Comparison of ENCODE assay signal across 19 cellular contexts in the genomic region with DNA sequence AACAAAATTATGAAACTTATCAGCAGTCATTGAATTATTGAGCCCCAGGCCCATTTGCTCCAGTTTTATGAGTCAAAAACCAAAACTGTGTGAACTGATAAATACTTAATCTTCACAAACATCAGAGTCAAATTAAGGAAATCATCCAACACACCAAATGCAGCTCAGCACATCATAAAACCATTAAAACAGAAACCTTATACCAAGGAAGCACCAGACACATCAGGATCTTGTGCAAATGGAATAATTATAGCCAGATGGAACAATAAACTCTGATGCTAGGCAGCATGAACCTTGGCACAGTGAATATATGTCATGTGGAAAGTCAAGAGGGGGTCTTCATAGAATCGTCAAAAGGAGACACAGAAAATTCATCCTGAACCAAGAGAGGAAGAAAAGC.
"Had no signal": no experiment of that assay in that cellular context is flagged by ENCODE, and none has a peak within 500 bp of the region (broad histone marks: within the 10 kb centered on the region; RNA-seq: fewer than 3 reads in every experiment).

No MANE protein-coding gene starts in this region.

- DNase-seq: dorsolateral prefrontal cortex; effector CD4-positive, alpha-beta T cell; gastrocnemius medialis; head of caudate nucleus; left cardiac atrium; left lung; mesenchymal stem cell; mucosa of descending colon; naive B cell; pancreas; sigmoid colon; stimulated activated CD4-positive, alpha-beta T cell treated with anti-CD3 and anti-CD28 coated beads, Interleukin-2, amount 100 ng/mL, for 24 hours; stimulated activated CD4-positive, alpha-beta T cell treated with anti-CD3 and anti-CD28 coated beads, Interleukin-4, amount 100 ng/mL, for 24 hours; stimulated activated naive CD4-positive, alpha-beta T cell treated with Interleukin-2 at 50 U/mL for 16 hours; stomach; thyroid gland; trophoblast cell had no signal

- ATAC-seq: gastrocnemius medialis; left cardiac atrium; left lung; mucosa of descending colon; natural killer cell treated with Interleukin-12 subunit alpha and Interleukin-12 subunit beta and Interleukin-15 and Interleukin-18, amount 100 ng/mL, for 72 hours; pancreas; stimulated activated effector memory CD8-positive, alpha-beta T cell treated with anti-CD3 and anti-CD28 coated beads, Interleukin-12 subunit alpha, Interleukin-12 subunit beta, amount 100 ng/mL, for 72 hours had no signal
